Comparison of ENCODE assay signal across 10 cellular contexts in the genomic region with DNA sequence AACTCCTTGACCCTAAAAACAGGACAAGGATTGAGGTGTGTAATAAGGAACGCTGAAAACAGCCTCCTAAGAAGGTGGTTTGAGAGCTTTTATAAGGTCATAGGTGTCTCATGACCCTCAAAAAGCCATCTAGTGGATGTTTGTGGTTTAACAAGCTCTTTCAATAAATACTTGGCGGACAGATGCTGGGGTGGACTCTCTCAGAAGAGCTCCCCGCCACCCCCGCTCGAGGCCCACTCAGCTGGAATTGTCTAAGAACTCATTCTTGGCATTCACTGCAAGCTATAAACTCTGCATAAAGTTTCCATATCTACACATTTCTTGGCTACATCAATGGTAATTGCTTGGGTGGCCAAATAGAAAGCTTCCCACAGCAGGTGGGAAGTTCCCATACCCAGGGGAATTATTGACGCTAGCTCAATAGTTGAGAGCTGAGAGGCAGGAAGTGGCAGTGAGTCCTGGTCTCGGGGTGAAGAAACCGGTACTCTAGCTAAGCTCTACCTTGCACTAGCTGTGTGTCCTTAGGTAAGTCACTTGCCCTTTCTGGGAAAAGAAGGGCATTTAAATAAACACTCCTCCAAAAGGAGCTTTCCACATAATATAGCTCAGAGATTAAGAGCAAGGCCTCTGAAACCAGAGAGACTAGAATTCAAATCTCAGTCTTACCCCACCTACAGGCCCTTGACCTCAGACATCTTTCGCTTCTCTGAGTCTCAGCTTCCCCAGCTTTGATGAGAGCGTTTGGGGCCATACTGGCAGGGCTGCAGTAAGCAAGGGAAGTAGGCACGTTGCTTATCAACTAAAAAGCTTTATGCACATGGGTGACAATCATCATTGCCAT. TPM values are rescaled to one million over a fixed set of nuclear protein-coding genes. Genes with fewer than 3 reads are reported as not detected.
DNase-seq lines count a peak whose midpoint lies in the region; ATAC-seq and TF ChIP-seq lines count a peak whose summit lies in the region.
"Had no signal": no experiment of that assay in that cellular context is flagged by ENCODE, and none has a peak within 500 bp of the region (broad histone marks: within the 10 kb centered on the region; RNA-seq: fewer than 3 reads in every experiment).

No MANE protein-coding gene starts in this region.

- H3K9ac ChIP-seq in BLaER1, result no peak overlapping the region
- no peak overlapping the region for H3K9ac ChIP-seq in liver (ENCODE audit: low read depth in 1 of 2, low read length in 2 of 2)

- TF ChIP-seq RAD21 in liver (IDR thresholded peaks at IDR 0.05), result peak in 1 of 2 donors; percentile 37

- TF ChIP-seq CTCF in liver (IDR thresholded peaks at IDR 0.05; ENCODE audit: low read depth, low read length, missing input control), result peak; percentile 26

- peak; percentile 65 for DNase-seq in NCI-H774 (lab: John Stamatoyannopoulos, UW)
- DNase-seq in NCI-H510A (lab: John Stamatoyannopoulos, UW), result no peak
- no peak for DNase-seq in stimulated activated CD4-positive, alpha-beta T cell treated with anti-CD3 and anti-CD28 coated beads, Interleukin-15, amount 100 ng/mL, for 24 hours
- no peak for DNase-seq in amniotic stem cell (lab: John Stamatoyannopoulos, UW)

- H3K4me1 ChIP-seq in BLaER1 (peaks cover 34% of the 10 kb centered on the region), liver (ENCODE audit: control insufficient read depth in 4 of 4, insufficient read depth in 4 of 4, low read length in 3 of 4) (no peaks in the 10 kb centered on the region)
- H3K4me1 ChIP-seq: suprapubic skin had no signal

- no peaks in the 10 kb centered on the region for H3K36me3 ChIP-seq in BLaER1
- no peaks in the 10 kb centered on the region for H3K36me3 ChIP-seq in liver (ENCODE audit: control insufficient read depth in 4 of 4, insufficient read depth in 3 of 4, low read depth in 1 of 4, low read length in 3 of 4)
- H3K36me3 ChIP-seq: suprapubic skin had no signal

- H3K27ac ChIP-seq in BLaER1 (no peak overlapping the region), liver (ENCODE audit: low read depth in 1 of 2, low read length in 2 of 2) (no peak overlapping the region)
- H3K27ac ChIP-seq: suprapubic skin had no signal

- ATAC-seq in GM18861 (IDR thresholded peaks at IDR 0.05; ENCODE audit: unreplicated experiment) (peak; percentile 42), HG02943 (IDR thresholded peaks at IDR 0.05; ENCODE audit: low read depth, unreplicated experiment) (peak; percentile 63)

- WGBS in liver, result 63% methylated on average over 11 of the region's 11 CpGs

- no peaks in the 10 kb centered on the region for H4K20me1 ChIP-seq in BLaER1

- peak overlapping the region; percentile 33 for H3K4me2 ChIP-seq in BLaER1

- H3K27me3 ChIP-seq in BLaER1, result no peaks in the 10 kb centered on the region
- peaks cover 0 to 5% (median 0%) of the 10 kb centered on the region in 4 donors for H3K27me3 ChIP-seq in liver (ENCODE audit: control insufficient read depth in 4 of 4, insufficient read depth in 4 of 4, low read length in 3 of 4)

- H3K4me3 ChIP-seq in BLaER1, result no peak overlapping the region
- no peak overlapping the region for H3K4me3 ChIP-seq in liver (ENCODE audit: low read depth in 1 of 3, low read length in 3 of 3)
- H3K4me3 ChIP-seq: suprapubic skin had no signal

- no peaks in the 10 kb centered on the region for H3K9me3 ChIP-seq in BLaER1
- H3K9me3 ChIP-seq in liver (ENCODE audit: control insufficient read depth in 4 of 4, low read length in 3 of 4), result no peaks in the 10 kb centered on the region
- H3K9me3 ChIP-seq: suprapubic skin had no signal

TF ChIP-seq in liver, 16 proteins besides CTCF, POLR2A, EP300 and RAD21:
- no peak for TF ChIP-seq SP1 (IDR thresholded peaks at IDR 0.05)
- no peak for TF ChIP-seq TAF1 (conservative IDR thresholded peaks at IDR 0.05)
- no peak for TF ChIP-seq FOXA1 (IDR thresholded peaks at IDR 0.05)

RNA-seq across cellular contexts. Expression of a gene that starts 6.4 kb away (rescaled TPM):
- not detected for total RNA-seq in liver
- polyA plus RNA-seq in liver, result not detected
- total RNA-seq: LHCN-M2, suprapubic skin had no signal

RNA-seq across cellular contexts. Expression of a gene that starts 22.1 kb away (rescaled TPM):
- total RNA-seq in liver, result not detected
- polyA plus RNA-seq in liver, result not detected
- total RNA-seq: LHCN-M2, suprapubic skin had no signal

RNA-seq across cellular contexts. Expression of a gene that starts 38.6 kb away (rescaled TPM):
- not detected for total RNA-seq in liver
- not detected for polyA plus RNA-seq in liver
- total RNA-seq: LHCN-M2, suprapubic skin had no signal
